10 cellular contexts compared by ENCODE assay signal in the genomic region with DNA sequence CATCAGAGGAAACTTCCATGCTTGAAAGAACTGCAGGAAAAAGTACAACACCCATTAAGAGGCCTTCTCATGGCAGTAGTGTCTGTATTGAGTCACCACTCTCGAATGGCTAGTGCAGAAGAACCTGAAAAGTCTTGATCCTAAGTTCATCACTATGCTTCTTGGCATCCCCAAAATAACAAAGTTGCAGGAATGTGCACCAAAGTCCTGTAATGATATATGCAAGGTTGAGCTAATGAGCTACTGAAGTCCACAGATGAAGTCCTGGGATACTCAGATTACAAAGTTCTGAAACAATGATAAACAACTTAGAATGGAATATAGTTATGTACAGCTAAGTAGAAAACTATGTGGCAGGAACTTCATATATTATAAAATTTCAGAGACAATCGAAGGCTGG.
"Had no signal": no experiment of that assay in that cellular context is flagged by ENCODE, and none has a peak within 500 bp of the region (broad histone marks: within the 10 kb centered on the region; RNA-seq: fewer than 3 reads in every experiment).

No MANE protein-coding gene starts in this region.

- H3K36me3 ChIP-seq: right lobe of liver had no signal

- H3K27ac ChIP-seq: dorsolateral prefrontal cortex, psoas muscle, right lobe of liver had no signal

- H3K4me3 ChIP-seq: dorsolateral prefrontal cortex, psoas muscle, right lobe of liver had no signal

- DNase-seq: activated CD4-positive, alpha-beta T cell treated with anti-CD3 and anti-CD28 coated beads, Interleukin-2, amount 10 ng/mL, durations not matched to agents 7 days and 5 days; activated naive CD8-positive, alpha-beta T cell treated with anti-CD3 and anti-CD28 coated beads for 36 hours; anterior cingulate cortex; dorsolateral prefrontal cortex; endodermal cell; occipital lobe; psoas muscle; right lobe of liver; stimulated activated naive CD8-positive, alpha-beta T cell treated with anti-CD3 and anti-CD28 coated beads, Interleukin-15, amount 100 ng/mL, for 72 hours; SW 1271 had no signal

- H3K27me3 ChIP-seq: dorsolateral prefrontal cortex, right lobe of liver had no signal

- H3K4me1 ChIP-seq: psoas muscle, right lobe of liver had no signal

- H3K9me3 ChIP-seq: psoas muscle, right lobe of liver had no signal
